ENCODE assay signal across 9 cellular contexts in the genomic region with DNA sequence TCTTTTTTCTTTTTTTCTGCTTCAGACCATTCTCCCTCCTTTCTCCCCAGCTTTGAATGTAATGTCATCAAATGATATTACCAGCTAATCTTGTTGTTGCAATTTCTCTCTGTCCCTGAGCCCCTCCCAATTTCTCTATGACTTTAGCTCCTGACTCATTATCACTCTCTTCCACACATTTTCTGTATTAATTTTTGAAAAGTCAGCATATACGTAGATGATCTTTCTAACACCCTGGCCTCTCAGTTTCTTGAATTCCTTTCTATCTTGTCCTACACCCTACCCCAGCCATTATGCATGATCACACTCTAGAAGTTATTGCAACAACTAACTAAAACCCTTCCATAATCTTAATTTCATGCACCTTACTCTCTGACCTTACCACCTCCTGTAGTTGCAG. TPM values are rescaled to one million over a fixed set of nuclear protein-coding genes. Genes with fewer than 3 reads are reported as not detected.
"Had no signal": no experiment of that assay in that cellular context is flagged by ENCODE, and none has a peak within 500 bp of the region (broad histone marks: within the 10 kb centered on the region; RNA-seq: fewer than 3 reads in every experiment).

No MANE protein-coding gene starts in this region.

- H3K9ac ChIP-seq: KMS-11 had no signal

- DNase-seq: Karpas-422, Kasumi-1, KBM-7, KG1 had no signal

- FAIRE-seq: HTR-8/SVneo had no signal

- H3K4me2 ChIP-seq: KMS-11 had no signal

- H3K27ac ChIP-seq: HL-60, KMS-11 had no signal

RNA-seq across cellular contexts. Expression of a gene that starts 13.1 kb away (rescaled TPM):
- total RNA-seq: HT-29 had no signal
- polyA plus RNA-seq: IgD-negative memory B cell had no signal
